Comparison of ENCODE assay signal across 12 cellular contexts in genomic region chr21:32499249-32500055, GRCh38.
A peak's percentile ranks its signal among the peaks of the same experiment; 100 is the strongest.
DNase-seq lines count a peak whose midpoint lies in the region; ATAC-seq and TF ChIP-seq lines count a peak whose summit lies in the region.
"Had no signal": no experiment of that assay in that cellular context is flagged by ENCODE, and none has a peak within 500 bp of the region (broad histone marks: within the 10 kb centered on the region; RNA-seq: fewer than 3 reads in every experiment).

No MANE protein-coding gene starts in this region.

- no peak overlapping the region for H3K4me3 Mint-ChIP-seq in T-helper 2 cell treated with Interferon-gamma antibody and Interleukin-4, amounts not matched to agents 5 μg/mL and 100 μg/mL, for 36 hours

- ATAC-seq in left cardiac atrium (peak; percentile 54 to 79), gastrocnemius medialis (no peak)

- no peaks in the 10 kb centered on the region for H3K9me3 ChIP-seq in GM23248 (ENCODE audit: low read depth)
- H3K9me3 ChIP-seq in gastrocnemius medialis: no peaks in the 10 kb centered on the region
- H3K9me3 ChIP-seq: breast epithelium had no signal

- no peak overlapping the region for H2AFZ ChIP-seq in GM23248

- no peak overlapping the region for H3K27ac Mint-ChIP-seq in T-helper 2 cell treated with Interferon-gamma antibody and Interleukin-4, amounts not matched to agents 5 μg/mL and 100 μg/mL, for 36 hours

- in situ Hi-C loops in GM23248 (cut with MboI): no loop called here
- in situ Hi-C loops in gastrocnemius medialis (cut with MboI; ENCODE audit: low sequenced_read_pairs in 4 of 4): no loop called here

- DNase-seq in GM23248: peak; percentile 76
- DNase-seq in astrocyte of the hippocampus (ENCODE audit: low read depth, low spot score): peak; percentile 85
- DNase-seq in left cardiac atrium: peak; percentile 63
- DNase-seq in gastrocnemius medialis: no peak
- DNase-seq in GM10266 (ENCODE audit: extremely low spot score): no peak
- no peak for DNase-seq in T-helper 2 cell treated with Interferon-gamma antibody and Interleukin-4, amounts not matched to agents 5 μg/mL and 100 μg/mL, for 36 hours (ENCODE audit: low spot score)
- no peak for DNase-seq in putamen (ENCODE audit: low spot score)
- DNase-seq in T1000 (lab: John Stamatoyannopoulos, UW): no peak
- DNase-seq: Kasumi-1, NCI-H524 treated with DMSO at 0.1 percent for 48 hours, T-helper 1 cell had no signal

- peak overlapping the region; percentile 10; the same call in 1 of the 2 replicates for H3K9ac ChIP-seq in GM23248

- H3K9me3 Mint-ChIP-seq in T-helper 2 cell treated with Interferon-gamma antibody and Interleukin-4, amounts not matched to agents 5 μg/mL and 100 μg/mL, for 36 hours: no peaks in the 10 kb centered on the region

- H3K36me3 ChIP-seq in GM23248 (ENCODE audit: low read depth) (no peaks in the 10 kb centered on the region), gastrocnemius medialis (peaks cover 0 to 12% of the 10 kb centered on the region in 2 donors)
- H3K36me3 ChIP-seq: breast epithelium had no signal

- H3K27ac ChIP-seq in GM23248 (peak overlapping the region; percentile 53), gastrocnemius medialis (peak overlapping the region; percentile 7 to 38 (median 11))

- H3K79me2 ChIP-seq in GM23248 (ENCODE audit: insufficient read depth): no peaks in the 10 kb centered on the region

- peaks cover 1% of the 10 kb centered on the region for H3K36me3 Mint-ChIP-seq in T-helper 2 cell treated with Interferon-gamma antibody and Interleukin-4, amounts not matched to agents 5 μg/mL and 100 μg/mL, for 36 hours (ENCODE audit: low read depth)

- WGBS in GM23248 (ENCODE audit: low coverage in 1 of 2, low lambda C conversion rate in 2 of 2, missing lambda C conversion rate in 2 of 2), 2 experiments: 37 to 40% methylated on average over 14 of the region's 14 CpGs

- TF ChIP-seq POLR2A in gastrocnemius medialis (IDR thresholded peaks at IDR 0.05): no peak

- H3K9me2 ChIP-seq in GM23248 (ENCODE audit: insufficient read depth): no peaks in the 10 kb centered on the region

- H3K4me3 ChIP-seq in GM23248: no peak overlapping the region
- H3K4me3 ChIP-seq in gastrocnemius medialis: no peak overlapping the region
- H3K4me3 ChIP-seq: breast epithelium had no signal

- TF ChIP-seq CTCF in gastrocnemius medialis (IDR thresholded peaks at IDR 0.05 in 4 of 5, conservative IDR thresholded peaks at IDR 0.05 in 1 of 5): no peak
- no peak for TF ChIP-seq CTCF in GM10266 (IDR thresholded peaks at IDR 0.05; ENCODE audit: control insufficient read depth, insufficient read depth, low read depth, missing control alignments)

- H3K4me1 Mint-ChIP-seq in T-helper 2 cell treated with Interferon-gamma antibody and Interleukin-4, amounts not matched to agents 5 μg/mL and 100 μg/mL, for 36 hours (ENCODE audit: low read depth): peaks cover 2% of the 10 kb centered on the region

- H3F3A ChIP-seq in GM23248 (ENCODE audit: insufficient read depth): peaks cover 34% of the 10 kb centered on the region

- no peaks in the 10 kb centered on the region for H4K20me1 ChIP-seq in GM23248 (ENCODE audit: insufficient read depth)

- H3K4me2 ChIP-seq in GM23248 (ENCODE audit: unreplicated experiment): peak overlapping the region; percentile 19

- H3K27me3 Mint-ChIP-seq in T-helper 2 cell treated with Interferon-gamma antibody and Interleukin-4, amounts not matched to agents 5 μg/mL and 100 μg/mL, for 36 hours (ENCODE audit: low read depth): no peaks in the 10 kb centered on the region

- intact Hi-C loops in left cardiac atrium (cut with DNase I): no loop called here
- intact Hi-C loops in gastrocnemius medialis (cut with DNase I; ENCODE audit: low total_unique reads): no loop called here

- H3K4me1 ChIP-seq in GM23248 (ENCODE audit: insufficient read depth) (peaks cover 30% of the 10 kb centered on the region), gastrocnemius medialis (peaks cover 6 to 11% of the 10 kb centered on the region in 2 donors)
- H3K4me1 ChIP-seq: breast epithelium had no signal

- H3K27me3 ChIP-seq in GM23248 (replicated peaks; ENCODE audit: insufficient read depth) (no peaks in the 10 kb centered on the region), gastrocnemius medialis (no peaks in the 10 kb centered on the region)
- H3K27me3 ChIP-seq: breast epithelium had no signal

Comparison
In these comparisons a context has a peak if more than half of its experiments do, and no peak if none do; other contexts are left out.
1. DNase-seq: peak in GM23248 (single experiment), astrocyte of the hippocampus (single experiment) and left cardiac atrium (single experiment); none in gastrocnemius medialis (0 of 2), GM10266 (single experiment), T-helper 2 cell treated with Interferon-gamma antibody and Interleukin-4, amounts not matched to agents 5 μg/mL and 100 μg/mL, for 36 hours (single experiment), putamen (single experiment) and T1000 (single experiment).
2. ATAC-seq: peak in left cardiac atrium (2 of 2); none in gastrocnemius medialis (0 of 2).